Comparison of ENCODE assay signal across 1 cellular context in the genomic region with DNA sequence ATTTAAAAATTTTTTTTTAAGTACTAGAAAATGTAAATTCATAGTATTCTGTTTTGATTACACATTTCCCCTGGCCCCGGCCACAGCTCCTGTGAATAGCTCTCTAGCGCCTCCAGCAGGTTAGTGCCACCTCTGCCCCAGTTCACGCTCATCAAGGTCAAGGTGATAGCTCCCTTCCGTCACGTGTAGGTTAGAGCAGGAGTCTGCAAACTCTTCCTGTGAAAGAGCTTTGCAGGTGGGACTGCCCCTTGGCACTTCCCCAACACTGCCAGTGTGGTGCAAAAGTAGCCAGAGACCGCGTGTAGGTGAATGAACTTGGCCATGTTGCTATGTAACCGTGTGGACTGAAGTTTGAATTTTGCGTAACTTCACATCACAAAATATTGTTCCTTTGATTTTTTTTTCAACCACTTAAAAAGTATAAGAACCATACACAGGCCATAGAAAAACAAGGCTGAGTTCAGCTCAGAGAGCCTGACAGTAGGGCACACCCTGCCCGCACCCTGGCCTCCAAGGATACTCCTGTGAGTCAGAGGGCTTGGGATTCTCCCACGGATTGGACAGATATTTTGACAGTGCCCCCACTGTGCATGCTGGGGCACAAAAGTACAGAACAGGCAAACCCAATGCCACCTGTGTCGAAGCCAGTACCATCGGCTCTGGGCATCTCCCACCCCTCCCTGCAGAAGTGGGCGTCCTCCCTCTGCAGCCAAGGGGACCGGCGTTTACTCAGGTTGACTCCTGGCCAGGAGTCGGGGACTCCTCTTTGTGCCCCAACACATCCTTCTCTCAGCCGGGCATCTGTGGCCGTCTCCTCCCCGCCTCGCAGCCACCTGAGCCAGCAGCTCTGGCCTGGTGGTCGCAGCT.
TF ChIP-seq lines count a peak whose summit lies in the region.

No MANE protein-coding gene starts in this region.

TF ChIP-seq in HEK293, 187 proteins besides CTCF, POLR2A, EP300 and RAD21 (continued from another document):
- TF ChIP-seq, protein P1, sequence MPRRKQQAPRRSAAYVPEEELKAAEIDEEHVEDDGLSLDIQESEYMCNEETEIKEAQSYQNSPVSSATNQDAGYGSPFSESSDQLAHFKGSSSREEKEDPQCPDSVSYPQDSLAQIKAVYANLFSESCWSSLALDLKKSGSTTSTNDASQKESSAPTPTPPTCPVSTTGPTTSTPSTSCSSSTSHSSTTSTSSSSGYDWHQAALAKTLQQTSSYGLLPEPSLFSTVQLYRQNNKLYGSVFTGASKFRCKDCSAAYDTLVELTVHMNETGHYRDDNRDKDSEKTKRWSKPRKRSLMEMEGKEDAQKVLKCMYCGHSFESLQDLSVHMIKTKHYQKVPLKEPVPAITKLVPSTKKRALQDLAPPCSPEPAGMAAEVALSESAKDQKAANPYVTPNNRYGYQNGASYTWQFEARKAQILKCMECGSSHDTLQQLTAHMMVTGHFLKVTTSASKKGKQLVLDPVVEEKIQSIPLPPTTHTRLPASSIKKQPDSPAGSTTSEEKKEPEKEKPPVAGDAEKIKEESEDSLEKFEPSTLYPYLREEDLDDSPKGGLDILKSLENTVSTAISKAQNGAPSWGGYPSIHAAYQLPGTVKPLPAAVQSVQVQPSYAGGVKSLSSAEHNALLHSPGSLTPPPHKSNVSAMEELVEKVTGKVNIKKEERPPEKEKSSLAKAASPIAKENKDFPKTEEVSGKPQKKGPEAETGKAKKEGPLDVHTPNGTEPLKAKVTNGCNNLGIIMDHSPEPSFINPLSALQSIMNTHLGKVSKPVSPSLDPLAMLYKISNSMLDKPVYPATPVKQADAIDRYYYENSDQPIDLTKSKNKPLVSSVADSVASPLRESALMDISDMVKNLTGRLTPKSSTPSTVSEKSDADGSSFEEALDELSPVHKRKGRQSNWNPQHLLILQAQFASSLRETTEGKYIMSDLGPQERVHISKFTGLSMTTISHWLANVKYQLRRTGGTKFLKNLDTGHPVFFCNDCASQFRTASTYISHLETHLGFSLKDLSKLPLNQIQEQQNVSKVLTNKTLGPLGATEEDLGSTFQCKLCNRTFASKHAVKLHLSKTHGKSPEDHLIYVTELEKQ (tag by site-specific recombination; IDR thresholded peaks at IDR 0.05; ENCODE audit: borderline replicate concordance) = no peak
- TF ChIP-seq ZBTB20 (tag by site-specific recombination; IDR thresholded peaks at IDR 0.05) = peak; percentile 19; the same call in 1 of the 2 replicates
